ENCODE assay signal across 1 cellular context in genomic region chr19:9857920-9858746, GRCh38.
TF ChIP-seq lines count a peak whose summit lies in the region.

No MANE protein-coding gene starts in this region.

TF ChIP-seq in K562, 482 proteins besides CTCF, POLR2A, EP300 and RAD21 (continued from another document):
- no peak for TF ChIP-seq ZBTB5 (IDR thresholded peaks at IDR 0.05)
- TF ChIP-seq ZNF740 (CRISPR knock-in tag; IDR thresholded peaks at IDR 0.05), result no peak
- TF ChIP-seq ZNF740 (tag; IDR thresholded peaks at IDR 0.05), result peak in 1 of 2 experiments; percentile 41; a peak in 1 of 4 replicates
- no peak for TF ChIP-seq DMBX1 (CRISPR knock-in tag; IDR thresholded peaks at IDR 0.05; ENCODE audit: borderline replicate concordance)
- no peak for TF ChIP-seq E2F3 (CRISPR knock-in tag; IDR thresholded peaks at IDR 0.05)
- TF ChIP-seq MXI1 (IDR thresholded peaks at IDR 0.05; ENCODE audit: low read depth, low read length), result no peak
- TF ChIP-seq HDAC1 (IDR thresholded peaks at IDR 0.05), result no peak
- TF ChIP-seq SMAD4 (CRISPR knock-in tag; conservative IDR thresholded peaks at IDR 0.05), result peak; percentile 36; the same call in 1 of the 2 replicates
- TF ChIP-seq ZZZ3 (IDR thresholded peaks at IDR 0.05), result no peak
- TF ChIP-seq POU5F1 (IDR thresholded peaks at IDR 0.05; ENCODE audit: borderline replicate concordance, low read depth, low read length, partially characterized antibody), result no peak
- TF ChIP-seq MXD1 (CRISPR knock-in tag; IDR thresholded peaks at IDR 0.05; ENCODE audit: borderline replicate concordance, poor library complexity, severe bottlenecking), result no peak
- no peak for TF ChIP-seq NONO (IDR thresholded peaks at IDR 0.05; ENCODE audit: low read depth in 2 of 2, low read length in 1 of 2)
- no peak for TF ChIP-seq ZNF165 (CRISPR knock-in tag; IDR thresholded peaks at IDR 0.05; ENCODE audit: borderline replicate concordance)
- TF ChIP-seq E2F5 (CRISPR knock-in tag; IDR thresholded peaks at IDR 0.05), result 0 out of 2 replicates have a peak, but pooled peaks have one; percentile 30
- TF ChIP-seq ZNF57 (CRISPR knock-in tag; IDR thresholded peaks at IDR 0.05), result no peak
- TF ChIP-seq ZNF561 (CRISPR knock-in tag; conservative IDR thresholded peaks at IDR 0.05), result no peak
- TF ChIP-seq USF1 (CRISPR knock-in tag; IDR thresholded peaks at IDR 0.05), result no peak
- TF ChIP-seq RBM17 (IDR thresholded peaks at IDR 0.05; ENCODE audit: borderline replicate concordance, low read depth, low read length), result no peak
- TF ChIP-seq VEZF1 (CRISPR knock-in tag; IDR thresholded peaks at IDR 0.05), result peak; percentile 86
- TF ChIP-seq GATA2 (CRISPR knock-in tag; IDR thresholded peaks at IDR 0.05), result 0 out of 2 replicates have a peak, but pooled peaks have one; percentile 19
- no peak for TF ChIP-seq E2F8 (IDR thresholded peaks at IDR 0.05; ENCODE audit: low read depth, partially characterized antibody)
- no peak for TF ChIP-seq TCF15 (CRISPR knock-in tag; IDR thresholded peaks at IDR 0.05)
- TF ChIP-seq ARID2 (IDR thresholded peaks at IDR 0.05), result no peak
- TF ChIP-seq MYBL2 (IDR thresholded peaks at IDR 0.05; ENCODE audit: low read depth), result no peak
- TF ChIP-seq MYBL2 (CRISPR knock-in tag; IDR thresholded peaks at IDR 0.05; ENCODE audit: borderline replicate concordance), result no peak
- no peak for TF ChIP-seq NFE2 (IDR thresholded peaks at IDR 0.05; ENCODE audit: low read depth)
- no peak for TF ChIP-seq CREM (IDR thresholded peaks at IDR 0.05; ENCODE audit: low read depth)
- 0 out of 2 replicates have a peak, but pooled peaks have one; percentile 24 for TF ChIP-seq ZBTB26 (CRISPR knock-in tag; IDR thresholded peaks at IDR 0.05)
- no peak for TF ChIP-seq LEF1 (IDR thresholded peaks at IDR 0.05)
- no peak for TF ChIP-seq GTF2B (IDR thresholded peaks at IDR 0.05; ENCODE audit: extremely low read depth, insufficient read length)
- TF ChIP-seq ZNF121 (CRISPR knock-in tag; conservative IDR thresholded peaks at IDR 0.05), result no peak
- TF ChIP-seq ZNF77 (CRISPR knock-in tag; IDR thresholded peaks at IDR 0.05), result no peak
- TF ChIP-seq ATF3 (IDR thresholded peaks at IDR 0.05), result no peak
- TF ChIP-seq ATF3 (CRISPR knock-in tag; conservative IDR thresholded peaks at IDR 0.05), result no peak
- TF ChIP-seq DPF2 (IDR thresholded peaks at IDR 0.05), result no peak
- no peak for TF ChIP-seq TFE3 (CRISPR knock-in tag; IDR thresholded peaks at IDR 0.05)
- TF ChIP-seq CCAR2 (IDR thresholded peaks at IDR 0.05; ENCODE audit: low read depth, low read length), result no peak
- TF ChIP-seq SUPT5H (IDR thresholded peaks at IDR 0.05), result no peak
- TF ChIP-seq PHTF2 (CRISPR knock-in tag; IDR thresholded peaks at IDR 0.05), result no peak
- no peak for TF ChIP-seq SOX6 (IDR thresholded peaks at IDR 0.05)
